Comparison of ENCODE assay signal across 9 cellular contexts in genomic region chr14:24172261-24172860, GRCh38. TPM values are rescaled to one million over a fixed set of nuclear protein-coding genes. Genes with fewer than 3 reads are reported as not detected.
DNase-seq lines count a peak whose midpoint lies in the region; ATAC-seq and TF ChIP-seq lines count a peak whose summit lies in the region.
"Had no signal": no experiment of that assay in that cellular context is flagged by ENCODE, and none has a peak within 500 bp of the region (broad histone marks: within the 10 kb centered on the region; RNA-seq: fewer than 3 reads in every experiment).

No MANE protein-coding gene starts in this region.

- intact Hi-C loops in lower lobe of right lung (cut with DNase I), result no loop called here
- intact Hi-C loops in tibial artery (cut with DNase I; ENCODE audit: low total_unique reads), result no loop called here

- H3K27me3 Mint-ChIP-seq in activated T-cell treated with anti-CD3 and anti-CD28 coated beads, Interleukin-2, amount 50 U/mL, for 24 hours, result no peaks in the 10 kb centered on the region

- H3K27ac Mint-ChIP-seq in activated T-cell treated with anti-CD3 and anti-CD28 coated beads, Interleukin-2, amount 50 U/mL, for 24 hours, result peak overlapping the region; percentile 44

- H3K4me3 Mint-ChIP-seq in activated T-cell treated with anti-CD3 and anti-CD28 coated beads, Interleukin-2, amount 50 U/mL, for 24 hours, result peak overlapping the region; percentile 55

- no peaks in the 10 kb centered on the region for H3K27me3 ChIP-seq in lower lobe of right lung (ENCODE audit: low read depth)
- H3K27me3 ChIP-seq in tibial artery, result no peaks in the 10 kb centered on the region
- H3K27me3 ChIP-seq: adrenal gland had no signal

- no peak for DNase-seq in activated T-cell treated with anti-CD3 and anti-CD28 coated beads, Interleukin-2, amount 50 U/mL, for 24 hours
- no peak for DNase-seq in activated T-cell treated with anti-CD3 and anti-CD28 coated beads, Interleukin-2, amount 50 U/mL, for 48 hours
- no peak for DNase-seq in astrocyte of the cerebellum (ENCODE audit: low read depth)
- DNase-seq in lower lobe of right lung, result no peak
- DNase-seq in tibial artery, result no peak
- no peak for DNase-seq in NCI-H1436 treated with DMSO at 0.1 percent for 48 hours (lab: John Stamatoyannopoulos, UW)
- DNase-seq in NOMO-1 treated with DMSO at 0.1 percent for 48 hours (lab: John Stamatoyannopoulos, UW; ENCODE audit: unreplicated experiment), result no peak

- H3K9me3 ChIP-seq in lower lobe of right lung, result no peaks in the 10 kb centered on the region
- H3K9me3 ChIP-seq in tibial artery, result no peaks in the 10 kb centered on the region
- H3K9me3 ChIP-seq: adrenal gland had no signal

- H3K36me3 ChIP-seq in lower lobe of right lung, result peaks cover 76% of the 10 kb centered on the region
- H3K36me3 ChIP-seq in tibial artery, result peaks cover 6 to 55% (median 21%) of the 10 kb centered on the region in 3 donors

- no peaks in the 10 kb centered on the region for H3K9me3 Mint-ChIP-seq in activated T-cell treated with anti-CD3 and anti-CD28 coated beads, Interleukin-2, amount 50 U/mL, for 24 hours

- peaks cover 22% of the 10 kb centered on the region for H3K4me1 Mint-ChIP-seq in activated T-cell treated with anti-CD3 and anti-CD28 coated beads, Interleukin-2, amount 50 U/mL, for 24 hours (ENCODE audit: low read depth)

- ATAC-seq in lower lobe of right lung (peak in 1 of 2 donors; percentile 8), GM21723 (IDR thresholded peaks at IDR 0.05; ENCODE audit: unreplicated experiment) (no peak)

- H3K4me3 ChIP-seq in astrocyte of the cerebellum (ENCODE audit: low read depth, low read length), result peak overlapping the region; percentile 51
- H3K4me3 ChIP-seq in lower lobe of right lung, result peak overlapping the region; percentile 44
- H3K4me3 ChIP-seq in tibial artery, result peak overlapping the region; percentile 36 to 46

- peak overlapping the region; percentile 60 for H3K27ac ChIP-seq in lower lobe of right lung
- peak overlapping the region; percentile 0 to 27 for H3K27ac ChIP-seq in tibial artery

- H3K4me1 ChIP-seq in lower lobe of right lung, result peaks cover 13% of the 10 kb centered on the region
- peaks cover 0 to 13% (median 3%) of the 10 kb centered on the region in 4 donors for H3K4me1 ChIP-seq in tibial artery

- TF ChIP-seq CTCF in astrocyte of the cerebellum (IDR thresholded peaks at IDR 0.05; ENCODE audit: low read depth, low read length, missing control alignments) (no peak), lower lobe of right lung (IDR thresholded peaks at IDR 0.05) (no peak), tibial artery (IDR thresholded peaks at IDR 0.05) (no peak)

- in situ Hi-C loops in astrocyte of the cerebellum (cut with HindIII; ENCODE audit: low sequenced_read_pairs), result no loop called here

- peaks cover 71% of the 10 kb centered on the region for H3K36me3 Mint-ChIP-seq in activated T-cell treated with anti-CD3 and anti-CD28 coated beads, Interleukin-2, amount 50 U/mL, for 24 hours (ENCODE audit: low read depth)

RNA-seq across cellular contexts. Expression of gene REC8, which starts 0.5 kb away (rescaled TPM):
- total RNA-seq in lower lobe of right lung, result 18.4 TPM

RNA-seq across cellular contexts. Expression of gene IRF9, which starts 11.3 kb away (rescaled TPM):
- 158 TPM for total RNA-seq in lower lobe of right lung

RNA-seq across cellular contexts. Expression of gene IPO4, which starts 16.3 kb away (rescaled TPM):
- 18.3 TPM for total RNA-seq in lower lobe of right lung

RNA-seq across cellular contexts. Expression of gene TM9SF1, which starts 22.9 kb away (rescaled TPM):
- 48.9 TPM for total RNA-seq in lower lobe of right lung

RNA-seq across cellular contexts. Expression of gene RNF31, which starts 25.1 kb away (rescaled TPM):
- 67.3 TPM for total RNA-seq in lower lobe of right lung
